In genomic region chr7:43081603-43082002, GRCh38 we compare ENCODE assay signal across 37 cellular contexts. TPM values are rescaled to one million over a fixed set of nuclear protein-coding genes. Genes with fewer than 3 reads are reported as not detected.
"Had no signal": no experiment of that assay in that cellular context is flagged by ENCODE, and none has a peak within 500 bp of the region (broad histone marks: within the 10 kb centered on the region; RNA-seq: fewer than 3 reads in every experiment).

No MANE protein-coding gene starts in this region.

- H3K4me3 ChIP-seq: adrenal gland, ascending aorta, body of pancreas, breast epithelium, cardiac muscle cell had no signal

- H3K27ac ChIP-seq: adrenal gland, ascending aorta, body of pancreas, brain microvascular endothelial cell, breast epithelium, cardiac muscle cell had no signal

- H3K27me3 ChIP-seq: adrenal gland, ascending aorta, body of pancreas, brain microvascular endothelial cell, cardiac muscle cell had no signal

- FAIRE-seq: astrocyte, bronchial epithelial cell had no signal

- H3K9me3 ChIP-seq: adrenal gland, ascending aorta, body of pancreas, breast epithelium had no signal

- DNase-seq: activated effector memory CD4-positive, alpha-beta T cell treated with anti-CD3 and anti-CD28 coated beads, Interleukin-2, amount 50 U/mL, for 16 hours; activated effector memory CD4-positive, alpha-beta T cell treated with Interleukin-2 at 50 U/mL for 16 hours; activated gamma-delta T cell; activated gamma-delta T cell treated with Interleukin-2 at 50 U/mL for 16 hours; activated naive CD4-positive, alpha-beta T cell; activated naive CD4-positive, alpha-beta T cell treated with anti-CD3 and anti-CD28 coated beads for 36 hours; activated naive CD4-positive, alpha-beta T cell treated with anti-CD3 and anti-CD28 coated beads, Interleukin-2, amount 10 ng/mL, durations not matched to agents 7 days and 5 days; activated naive CD4-positive, alpha-beta T cell treated with anti-CD3 and anti-CD28 coated beads, Interleukin-2, amount 50 U/mL, for 16 hours; activated naive CD4-positive, alpha-beta T cell treated with Interleukin-2 at 50 U/mL for 16 hours; activated naive CD8-positive, alpha-beta T cell treated with anti-CD3 and anti-CD28 coated beads for 36 hours; activated naive CD8-positive, alpha-beta T cell treated with anti-CD3 and anti-CD28 coated beads, Interleukin-2, amount 10 ng/mL, durations not matched to agents 7 days and 5 days; activated naive CD8-positive, alpha-beta T cell treated with anti-CD3 and anti-CD28 coated beads, Interleukin-2, amount 50 U/mL, for 24 hours; activated T-cell treated with anti-CD3 and anti-CD28 coated beads, Interleukin-2, amount 50 U/mL, for 1 hour; activated T-cell treated with anti-CD3 and anti-CD28 coated beads, Interleukin-2, amount 50 U/mL, for 24 hours; activated T-cell treated with anti-CD3 and anti-CD28 coated beads, Interleukin-2, amount 50 U/mL, for 4 hours; activated T-cell treated with anti-CD3 and anti-CD28 coated beads, Interleukin-2, amount 50 U/mL, for 48 hours; activated T-cell treated with anti-CD3 and anti-CD28 coated beads, Interleukin-2, amount 50 U/mL, for 72 hours; adrenal gland; amniotic stem cell; amygdala; anterior cingulate cortex; aorta; body of pancreas; brain microvascular endothelial cell; caudate nucleus; central memory CD4-positive, alpha-beta T cell; cerebellar nuclear complex had no signal

- ATAC-seq: activated naive CD4-positive, alpha-beta T cell treated with anti-CD3 and anti-CD28 coated beads, Interleukin-2, amount 50 U/mL, for 72 hours; activated naive CD8-positive, alpha-beta T cell treated with anti-CD3 and anti-CD28 coated beads, Interleukin-2, amount 50 U/mL, for 24 hours; activated T-cell treated with anti-CD3 and anti-CD28 coated beads, Interleukin-2, amount 50 U/mL, for 4 hours; activated T-cell treated with anti-CD3 and anti-CD28 coated beads, Interleukin-2, amount 50 U/mL, for 72 hours; activated T-helper 17 cell treated with anti-CD3 and anti-CD28 coated beads, Interleukin-2, amount 50 U/mL, for 72 hours; body of pancreas had no signal

- H3K36me3 ChIP-seq: adrenal gland, ascending aorta, brain microvascular endothelial cell, breast epithelium, cardiac muscle cell had no signal

- H3K4me1 ChIP-seq: adrenal gland, ascending aorta, body of pancreas, breast epithelium had no signal

RNA-seq across cellular contexts. Expression of gene HECW1, which starts 30.8 kb away (rescaled TPM):
- total RNA-seq: activated naive CD4-positive, alpha-beta T cell treated with anti-CD3 and anti-CD28 coated beads for 36 hours; activated naive CD4-positive, alpha-beta T cell treated with anti-CD3 and anti-CD28 coated beads, Interleukin-2, amount 50 U/mL, for 72 hours; activated naive CD8-positive, alpha-beta T cell treated with anti-CD3 and anti-CD28 coated beads for 36 hours; activated naive CD8-positive, alpha-beta T cell treated with anti-CD3 and anti-CD28 coated beads, Interleukin-2, amount 10 ng/mL, durations not matched to agents 7 days and 5 days; activated T-cell treated with anti-CD3 and anti-CD28 coated beads, Interleukin-2, amount 50 U/mL, for 4 hours; activated T-cell treated with anti-CD3 and anti-CD28 coated beads, Interleukin-2, amount 50 U/mL, for 72 hours; activated T-helper 1 cell treated with anti-CD3 and anti-CD28 coated beads, Interleukin-12 subunit alpha, Interleukin-12 subunit beta, Interleukin-2, Interleukin-4 antibody, amounts not matched to agents 30 ng/mL and 10 ng/mL and 1 ng/mL, durations not matched to agents 14 hours and 24 hours and 36 hours; activated T-helper 17 cell treated with anti-CD3 and anti-CD28 coated beads, Interleukin-2, amount 50 U/mL, for 72 hours; activated T-helper 2 cell treated with anti-CD3 and anti-CD28 coated beads, Interferon-gamma antibody, Interleukin-2, Interleukin-4, amounts not matched to agents 10 μg/mL and 5 μg/mL and 100 μg/mL, durations not matched to agents 14 hours and 24 hours and 36 hours; ascending aorta; cardiac septum had no signal
